Comparison of ENCODE assay signal across 8 cellular contexts in genomic region chr21:45554477-45555175, GRCh38. TPM values are rescaled to one million over a fixed set of nuclear protein-coding genes. Genes with fewer than 3 reads are reported as not detected.
A peak's percentile ranks its signal among the peaks of the same experiment; 100 is the strongest.
DNase-seq lines count a peak whose midpoint lies in the region; ATAC-seq, FAIRE-seq and TF ChIP-seq lines count a peak whose summit lies in the region.

No MANE protein-coding gene starts in this region.

- ATAC-seq in A549 (peak; percentile 33 to 56; a peak in 3 of 6 replicates), GM18867 (IDR thresholded peaks at IDR 0.05; ENCODE audit: unreplicated experiment) (peak; percentile 59)
- peak; percentile 68 for ATAC-seq in stimulated activated naive CD8-positive, alpha-beta T cell treated with anti-CD3 and anti-CD28 coated beads, Interleukin-15, amount 100 ng/mL, for 72 hours

- TF ChIP-seq CTCF in A549 (IDR thresholded peaks at IDR 0.05), result peak; percentile 59
- TF ChIP-seq CTCF in RWPE1 (conservative IDR thresholded peaks at IDR 0.05; ENCODE audit: low read depth), result peak; percentile 80
- peak; percentile 67 for TF ChIP-seq CTCF in fibroblast of the aortic adventitia (IDR thresholded peaks at IDR 0.05; ENCODE audit: insufficient read depth, low read length)
- TF ChIP-seq CTCF in neural cell (IDR thresholded peaks at IDR 0.05; ENCODE audit: poor library complexity, severe bottlenecking), result peak; percentile 83

- H3K4me3 Mint-ChIP-seq in stimulated activated naive CD8-positive, alpha-beta T cell treated with anti-CD3 and anti-CD28 coated beads, Interleukin-15, amount 100 ng/mL, for 72 hours, result peak overlapping the region; percentile 90 to 98

- peaks cover 21% of the 10 kb centered on the region for H3K4me1 ChIP-seq in A549
- H3K4me1 ChIP-seq in HUES6 (ENCODE audit: control insufficient read depth, insufficient read depth, low read length), result peaks cover 23% of the 10 kb centered on the region

- H3K79me2 ChIP-seq in neural cell (replicated peaks; ENCODE audit: insufficient read depth, low read length), result no peaks in the 10 kb centered on the region

- no peaks in the 10 kb centered on the region for H3K27me3 Mint-ChIP-seq in stimulated activated naive CD8-positive, alpha-beta T cell treated with anti-CD3 and anti-CD28 coated beads, Interleukin-15, amount 100 ng/mL, for 72 hours

- H3K9me3 Mint-ChIP-seq in stimulated activated naive CD8-positive, alpha-beta T cell treated with anti-CD3 and anti-CD28 coated beads, Interleukin-15, amount 100 ng/mL, for 72 hours, result no peaks in the 10 kb centered on the region

- H3K9ac ChIP-seq in HUES6 (ENCODE audit: low read length) (no peak overlapping the region), neural cell (ENCODE audit: low read length) (peak overlapping the region; percentile 58)

- H2AFZ ChIP-seq in neural cell (ENCODE audit: low read depth, low read length), result no peak overlapping the region

- TF ChIP-seq RAD21 in A549 (conservative IDR thresholded peaks at IDR 0.05 in 1 of 2, IDR thresholded peaks at IDR 0.05 in 1 of 2) (peak; percentile 50 to 63; a peak in 3 of 5 replicates), neural cell (conservative IDR thresholded peaks at IDR 0.05) (peak; percentile 69)

- TF ChIP-seq EP300 in A549 (IDR thresholded peaks at IDR 0.05) (no peak), neural cell (conservative IDR thresholded peaks at IDR 0.05; ENCODE audit: poor library complexity, severe bottlenecking) (no peak)

- H3K4me3 ChIP-seq in A549 (peak overlapping the region; percentile 78), HUES6 (ENCODE audit: low read depth, low read length) (peak overlapping the region; percentile 54), fibroblast of the aortic adventitia (ENCODE audit: low read depth, low read length) (peak overlapping the region; percentile 66), neural cell (ENCODE audit: low read length) (peak overlapping the region; percentile 65)

- H3K27me3 ChIP-seq in HUES6 (ENCODE audit: control insufficient read depth, insufficient read depth, low read length), result peaks cover 10% of the 10 kb centered on the region; the same call in 1 of the 2 replicates
- no peaks in the 10 kb centered on the region for H3K27me3 ChIP-seq in neural cell (ENCODE audit: insufficient read depth, low read depth, low read length)

- no peak for FAIRE-seq in A549 (lab: Jason Lieb, UNC)

- H3K27ac ChIP-seq in A549 (peak overlapping the region; percentile 79 to 83), HUES6 (ENCODE audit: low read depth, low read length) (no peak overlapping the region), RWPE1 (peak overlapping the region; percentile 51; the same call in 1 of the 2 replicates), neural cell (ENCODE audit: low read length) (no peak overlapping the region)

- H3K4me1 Mint-ChIP-seq in stimulated activated naive CD8-positive, alpha-beta T cell treated with anti-CD3 and anti-CD28 coated beads, Interleukin-15, amount 100 ng/mL, for 72 hours, result peaks cover 47% of the 10 kb centered on the region

- H3K9me3 ChIP-seq in A549 (no peaks in the 10 kb centered on the region), HUES6 (ENCODE audit: control insufficient read depth, insufficient read depth, low read depth, low read length) (no peaks in the 10 kb centered on the region), neural cell (ENCODE audit: low read length) (no peaks in the 10 kb centered on the region)

- peak overlapping the region; percentile 97 for H3K4me2 ChIP-seq in A549
- peak overlapping the region; percentile 51 for H3K4me2 ChIP-seq in neural cell (ENCODE audit: low read length)

- TF ChIP-seq POLR2A in A549 (IDR thresholded peaks at IDR 0.05; ENCODE audit: low read length), result peak; percentile 24; the same call in 1 of the 2 replicates

- peak overlapping the region; percentile 93 to 98 for H3K27ac Mint-ChIP-seq in stimulated activated naive CD8-positive, alpha-beta T cell treated with anti-CD3 and anti-CD28 coated beads, Interleukin-15, amount 100 ng/mL, for 72 hours

- CTCF ChIA-PET in A549 (lab: Yijun Ruan, JAX), result interaction anchor here (0.7 to 0.8 kb wide), 2 partner anchors 11 to 42 kb away, joined by 3 to 5 read pairs; no protein-coding TSS in a partner anchor
- CTCF ChIA-PET in RWPE1 (lab: Yijun Ruan, JAX), result no interaction called here

- H3K9me2 ChIP-seq in neural cell (ENCODE audit: insufficient read depth, low read length), result no peaks in the 10 kb centered on the region

- DNase-seq in A549 (ENCODE audit: low read depth in 1 of 2, low spot score in 1 of 2) (peak; percentile 52 to 68), RWPE1 (ENCODE audit: low spot score) (peak; percentile 64), fibroblast of the aortic adventitia (ENCODE audit: low read depth) (peak; percentile 63)
- DNase-seq in activated effector memory CD4-positive, alpha-beta T cell treated with Interleukin-2 at 50 U/mL for 16 hours, result peak; percentile 83
- peak; percentile 89 to 91 for DNase-seq in stimulated activated naive CD8-positive, alpha-beta T cell treated with anti-CD3 and anti-CD28 coated beads, Interleukin-15, amount 100 ng/mL, for 72 hours

- no peaks in the 10 kb centered on the region for H4K20me1 ChIP-seq in neural cell (ENCODE audit: insufficient read depth)

- POLR2A ChIA-PET in A549 (lab: Yijun Ruan, JAX) (interaction anchor here (0.6 kb wide), 1 partner anchor 284 kb away, joined by 3 read pairs; no protein-coding TSS in a partner anchor), RWPE1 (lab: Yijun Ruan, JAX; ENCODE audit: low non-redundant PET) (no interaction called here)

- WGBS in A549 (ENCODE audit: missing lambda C conversion rate), result under 1% methylated on average over 19 of the region's 53 CpGs

- H3K36me3 ChIP-seq in HUES6 (ENCODE audit: control insufficient read depth, insufficient read depth, low read length) (no peaks in the 10 kb centered on the region), neural cell (ENCODE audit: insufficient read depth, low read length) (no peaks in the 10 kb centered on the region)

- H3F3A ChIP-seq in neural cell (ENCODE audit: insufficient read depth, low read length, poor library complexity, severe bottlenecking), result no peaks in the 10 kb centered on the region

TF ChIP-seq in A549, 52 proteins besides CTCF, POLR2A, EP300 and RAD21 (continues in another document):
- TF ChIP-seq PHF8 (IDR thresholded peaks at IDR 0.05; ENCODE audit: borderline replicate concordance, low read depth), result peak; percentile 22; the same call in 1 of the 2 replicates
- no peak for TF ChIP-seq JUNB (IDR thresholded peaks at IDR 0.05)
- no peak for TF ChIP-seq ZC3H11A (IDR thresholded peaks at IDR 0.05)
- no peak for TF ChIP-seq HES2 (IDR thresholded peaks at IDR 0.05)
- no peak for TF ChIP-seq TP53 (CRISPR knock-in tag; IDR thresholded peaks at IDR 0.05)
- TF ChIP-seq HMGXB4 (CRISPR knock-in tag; IDR thresholded peaks at IDR 0.05; ENCODE audit: borderline replicate concordance), result no peak
- peak; percentile 57 for TF ChIP-seq SMC3 (IDR thresholded peaks at IDR 0.05)

TF ChIP-seq in neural cell, 6 proteins besides CTCF, POLR2A, EP300 and RAD21:
- TF ChIP-seq MXI1 (conservative IDR thresholded peaks at IDR 0.05; ENCODE audit: poor library complexity, severe bottlenecking) (peak; percentile 15), EZH2 (IDR thresholded peaks at IDR 0.05; ENCODE audit: borderline replicate concordance, insufficient read depth, low read length, poor library complexity, severe bottlenecking) (no peak), SMC3 (conservative IDR thresholded peaks at IDR 0.05; ENCODE audit: poor library complexity) (peak; percentile 77)
TF ChIP-seq in neural cell: peak in this region for 2.

RNA-seq across cellular contexts. Expression of gene SLC19A1, which starts 12.4 kb away (rescaled TPM):
- polyA plus RNA-seq in A549 (2011; rRNA removed) (9.8 and 11.0 TPM in 2 replicates), A549 (2017; fragmentation: RNase III; extraction: RNeasy Plus Mini Kit Qiagen cat#74134 plus additional on column Dnase treatment) (13.8 to 14.0 TPM (median 14.0 TPM) in 3 replicates), neural cell (2.9 and 5.6 TPM in 2 replicates)
- polyA plus RNA-seq in A549 (2012; cell fraction: cytosol; rRNA removed), result 26.6 and 40.5 TPM in 2 replicates
- polyA plus RNA-seq in A549 (2012; cell fraction: nucleus; rRNA removed), result 78.9 and 138 TPM in 2 replicates
- 8.2 and 11.1 TPM in 2 replicates for polyA minus RNA-seq in A549 (2011; rRNA and poly(A)+ RNA removed)
- 2.2 and 7.4 TPM in 2 replicates for total RNA-seq in fibroblast of the aortic adventitia (ENCODE audit: low replicate concordance)
- 9.7 and 10.2 TPM in 2 replicates for polyA minus RNA-seq in neural cell

Comparison
In these comparisons a context has a peak if more than half of its experiments do, and no peak if none do; other contexts are left out.
1. H3K27ac ChIP-seq: peak in A549 (2 of 2) and RWPE1 (single experiment); none in HUES6 (single experiment) and neural cell (single experiment).
2. Peak in every context shown above with its lines, with median percentiles within 50 percentile points of each other: ATAC-seq, DNase-seq, H3K4me3 ChIP-seq and CTCF ChIP-seq.